1 cellular context compared by ENCODE assay signal in genomic region chr10:72353963-72354355, GRCh38.
TF ChIP-seq lines count a peak whose summit lies in the region.

No MANE protein-coding gene starts in this region.

TF ChIP-seq in HepG2, 621 proteins besides CTCF, POLR2A, EP300 and RAD21 (continued from another document):
- TF ChIP-seq, protein P1, sequence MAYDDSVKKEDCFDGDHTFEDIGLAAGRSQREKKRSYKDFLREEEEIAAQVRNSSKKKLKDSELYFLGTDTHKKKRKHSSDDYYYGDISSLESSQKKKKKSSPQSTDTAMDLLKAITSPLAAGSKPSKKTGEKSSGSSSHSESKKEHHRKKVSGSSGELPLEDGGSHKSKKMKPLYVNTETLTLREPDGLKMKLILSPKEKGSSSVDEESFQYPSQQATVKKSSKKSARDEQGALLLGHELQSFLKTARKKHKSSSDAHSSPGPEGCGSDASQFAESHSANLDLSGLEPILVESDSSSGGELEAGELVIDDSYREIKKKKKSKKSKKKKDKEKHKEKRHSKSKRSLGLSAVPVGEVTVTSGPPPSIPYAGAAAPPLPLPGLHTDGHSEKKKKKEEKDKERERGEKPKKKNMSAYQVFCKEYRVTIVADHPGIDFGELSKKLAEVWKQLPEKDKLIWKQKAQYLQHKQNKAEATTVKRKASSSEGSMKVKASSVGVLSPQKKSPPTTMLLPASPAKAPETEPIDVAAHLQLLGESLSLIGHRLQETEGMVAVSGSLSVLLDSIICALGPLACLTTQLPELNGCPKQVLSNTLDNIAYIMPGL (CRISPR knock-in tag; IDR thresholded peaks at IDR 0.05; ENCODE audit: borderline replicate concordance in 1 of 2, low read depth in 1 of 2): no peak
TF ChIP-seq in HepG2: peak in this region for 25.
